In the genomic region with DNA sequence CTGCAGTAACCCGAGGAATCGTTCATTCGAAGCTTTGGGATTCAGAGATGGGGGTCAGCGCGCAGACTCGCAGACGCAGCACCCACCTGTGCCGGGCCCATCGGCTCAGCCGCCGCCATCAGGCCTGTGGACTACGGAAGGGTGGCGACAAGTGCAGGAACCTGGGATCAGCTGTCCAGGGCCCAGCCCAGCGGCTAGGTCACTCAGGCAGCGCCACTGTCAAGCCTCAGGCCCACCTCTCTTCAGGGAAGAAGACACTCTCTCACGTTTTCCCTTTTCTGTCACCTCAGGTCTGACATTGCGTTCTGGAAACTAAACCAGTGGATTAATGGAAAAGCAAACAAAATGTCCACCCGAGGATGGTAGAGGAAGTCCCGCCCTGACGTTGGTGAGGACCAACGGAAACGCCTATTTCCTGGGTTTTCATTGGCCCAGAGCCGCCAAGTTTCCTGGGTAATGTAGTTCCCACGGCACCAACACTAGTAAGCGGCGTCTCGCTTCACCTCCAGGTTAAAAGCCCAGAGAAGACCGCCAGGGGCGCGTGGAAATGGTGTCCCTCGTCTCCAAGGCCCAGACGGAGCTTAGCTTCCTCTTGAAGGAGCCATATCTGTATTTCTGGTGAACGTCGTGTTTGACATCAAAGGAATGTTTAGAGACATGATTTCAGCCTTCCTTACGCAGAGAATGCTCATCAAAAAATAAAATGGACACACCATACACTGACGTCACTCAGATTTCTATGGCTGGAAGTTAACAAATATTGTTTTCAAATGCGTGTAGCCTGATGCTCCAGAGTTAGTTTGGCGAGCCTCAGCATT, we compare ENCODE assay signal across 8 cellular contexts. TPM values are rescaled to one million over a fixed set of nuclear protein-coding genes. Genes with fewer than 3 reads are reported as not detected.
DNase-seq lines count a peak whose midpoint lies in the region; ATAC-seq and TF ChIP-seq lines count a peak whose summit lies in the region.

A gene (minus strand): TSS at position 376 of the 818 bp plus-strand sequence. CDS start 257 bp downstream, at position 119.

- peak within 1 kb of the TSS; percentile 75 for H3K4me2 ChIP-seq in osteoblast (ENCODE audit: insufficient read depth, low read length)

- H3K36me3 Mint-ChIP-seq in activated naive CD8-positive, alpha-beta T cell: peaks cover 46% of the 10 kb centered on the region

- peak within 1 kb of the TSS; percentile 12 for H3K27ac ChIP-seq in osteoblast (ENCODE audit: low read depth, low read length)
- H3K27ac ChIP-seq in testis: peak within 1 kb of the TSS; percentile 73 to 78

- H3K4me1 ChIP-seq in osteoblast (ENCODE audit: insufficient read depth, low read length) (peaks cover 5% of the 10 kb centered on the region), testis (no peaks in the 10 kb centered on the region)

- H4K20me1 ChIP-seq in osteoblast (ENCODE audit: insufficient read depth, low read length): no peaks in the 10 kb centered on the region

- H3K4me3 ChIP-seq in H7 (ENCODE audit: insufficient read depth, low read depth, low read length) (peak within 1 kb of the TSS; percentile 72), MG63 (peak within 1 kb of the TSS; percentile 59), osteoblast (ENCODE audit: insufficient read depth, low read length) (peak within 1 kb of the TSS; percentile 87), testis (peak within 1 kb of the TSS; percentile 62 to 76)

- peak within 1 kb of the TSS; percentile 85 for H3K4me3 Mint-ChIP-seq in activated naive CD8-positive, alpha-beta T cell

- intact Hi-C loops in head of caudate nucleus (cut with DNase I): no loop called here
- intact Hi-C loops in testis (cut with DNase I; ENCODE audit: low total_unique reads): no loop called here

- peaks cover 33% of the 10 kb centered on the region for H3K9me3 Mint-ChIP-seq in activated naive CD8-positive, alpha-beta T cell (ENCODE audit: low read depth)

- no peak for TF ChIP-seq POLR2A in testis (IDR thresholded peaks at IDR 0.05)

- no peaks in the 10 kb centered on the region for H3K27me3 ChIP-seq in H7 (ENCODE audit: control insufficient read depth, insufficient read depth, low read length)
- H3K27me3 ChIP-seq in MG63: no peaks in the 10 kb centered on the region
- no peaks in the 10 kb centered on the region for H3K27me3 ChIP-seq in osteoblast (ENCODE audit: insufficient read depth, low read length)
- H3K27me3 ChIP-seq in testis: no peaks in the 10 kb centered on the region

- WGBS in testis, 2 donors: 4 to 5% methylated on average over 38 of the region's 38 CpGs

- ATAC-seq in SK-N-SH treated with all-trans-retinoic acid at 6 μM for 48 hours: peak; percentile 100

- H3K27me3 Mint-ChIP-seq in activated naive CD8-positive, alpha-beta T cell: peaks cover 2% of the 10 kb centered on the region

- H3K4me1 Mint-ChIP-seq in activated naive CD8-positive, alpha-beta T cell (ENCODE audit: low read depth): peaks cover 12% of the 10 kb centered on the region

- H3K36me3 ChIP-seq in H7 (replicated peaks; ENCODE audit: control insufficient read depth, insufficient read depth, low read length): peaks cover 31% of the 10 kb centered on the region
- H3K36me3 ChIP-seq in MG63: peaks cover 31% of the 10 kb centered on the region
- H3K36me3 ChIP-seq in osteoblast (ENCODE audit: insufficient read depth, low read length): peaks cover 24% of the 10 kb centered on the region
- H3K36me3 ChIP-seq in testis (ENCODE audit: low read depth, missing control alignments): no peaks in the 10 kb centered on the region

- DNase-seq in GDM1 (lab: John Stamatoyannopoulos, UW): peak; percentile 71
- peak; percentile 88 for DNase-seq in H7
- peak; percentile 90 for DNase-seq in MG63
- peak; percentile 88 to 98 (median 95) for DNase-seq in head of caudate nucleus
- DNase-seq in osteoblast (ENCODE audit: insufficient read length, low spot score, missing footprints): peak; percentile 98
- DNase-seq in testis: peak; percentile 98

- peak within 1 kb of the TSS; percentile 89 for H3K27ac Mint-ChIP-seq in activated naive CD8-positive, alpha-beta T cell

- TF ChIP-seq CTCF in osteoblast (IDR thresholded peaks at IDR 0.05; ENCODE audit: extremely low read depth, low read depth, low read length) (peak; percentile 70), testis (IDR thresholded peaks at IDR 0.05) (peak; percentile 59 to 62 (median 59))

- peaks cover 40% of the 10 kb centered on the region for H3K79me2 ChIP-seq in osteoblast (ENCODE audit: insufficient read depth, low read length)

- H3K9me3 ChIP-seq in MG63 (peaks cover 54% of the 10 kb centered on the region), osteoblast (ENCODE audit: low read depth, low read length) (peaks cover 32% of the 10 kb centered on the region), testis (no peaks in the 10 kb centered on the region)

- H2AFZ ChIP-seq in osteoblast (ENCODE audit: low read length): peak within 1 kb of the TSS; percentile 98

TF ChIP-seq in SK-N-SH treated with all-trans-retinoic acid at 6 μM for 48 hours, 23 proteins besides CTCF, POLR2A, EP300 and RAD21 (continues in another document):
- TF ChIP-seq ZNF70 (CRISPR knock-in tag; IDR thresholded peaks at IDR 0.05) (no peak), ZNF565 (CRISPR knock-in tag; conservative IDR thresholded peaks at IDR 0.05; ENCODE audit: low read depth) (no peak), GLIS3 (CRISPR knock-in tag; IDR thresholded peaks at IDR 0.05) (no peak), BACH2 (CRISPR knock-in tag; IDR thresholded peaks at IDR 0.05; ENCODE audit: borderline replicate concordance) (no peak), SNAI2 (CRISPR knock-in tag; IDR thresholded peaks at IDR 0.05) (no peak), RARB (CRISPR knock-in tag; IDR thresholded peaks at IDR 0.05) (no peak), ZFP30 (CRISPR knock-in tag; IDR thresholded peaks at IDR 0.05) (no peak), ISL1 (CRISPR knock-in tag; IDR thresholded peaks at IDR 0.05) (no peak), ZNF8 (CRISPR knock-in tag; IDR thresholded peaks at IDR 0.05) (no peak)
- TF ChIP-seq, protein P1, sequence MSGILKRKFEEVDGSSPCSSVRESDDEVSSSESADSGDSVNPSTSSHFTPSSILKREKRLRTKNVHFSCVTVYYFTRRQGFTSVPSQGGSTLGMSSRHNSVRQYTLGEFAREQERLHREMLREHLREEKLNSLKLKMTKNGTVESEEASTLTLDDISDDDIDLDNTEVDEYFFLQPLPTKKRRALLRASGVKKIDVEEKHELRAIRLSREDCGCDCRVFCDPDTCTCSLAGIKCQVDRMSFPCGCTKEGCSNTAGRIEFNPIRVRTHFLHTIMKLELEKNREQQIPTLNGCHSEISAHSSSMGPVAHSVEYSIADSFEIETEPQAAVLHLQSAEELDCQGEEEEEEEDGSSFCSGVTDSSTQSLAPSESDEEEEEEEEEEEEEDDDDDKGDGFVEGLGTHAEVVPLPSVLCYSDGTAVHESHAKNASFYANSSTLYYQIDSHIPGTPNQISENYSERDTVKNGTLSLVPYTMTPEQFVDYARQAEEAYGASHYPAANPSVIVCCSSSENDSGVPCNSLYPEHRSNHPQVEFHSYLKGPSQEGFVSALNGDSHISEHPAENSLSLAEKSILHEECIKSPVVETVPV (CRISPR knock-in tag; IDR thresholded peaks at IDR 0.05): no peak
- TF ChIP-seq, protein P2, sequence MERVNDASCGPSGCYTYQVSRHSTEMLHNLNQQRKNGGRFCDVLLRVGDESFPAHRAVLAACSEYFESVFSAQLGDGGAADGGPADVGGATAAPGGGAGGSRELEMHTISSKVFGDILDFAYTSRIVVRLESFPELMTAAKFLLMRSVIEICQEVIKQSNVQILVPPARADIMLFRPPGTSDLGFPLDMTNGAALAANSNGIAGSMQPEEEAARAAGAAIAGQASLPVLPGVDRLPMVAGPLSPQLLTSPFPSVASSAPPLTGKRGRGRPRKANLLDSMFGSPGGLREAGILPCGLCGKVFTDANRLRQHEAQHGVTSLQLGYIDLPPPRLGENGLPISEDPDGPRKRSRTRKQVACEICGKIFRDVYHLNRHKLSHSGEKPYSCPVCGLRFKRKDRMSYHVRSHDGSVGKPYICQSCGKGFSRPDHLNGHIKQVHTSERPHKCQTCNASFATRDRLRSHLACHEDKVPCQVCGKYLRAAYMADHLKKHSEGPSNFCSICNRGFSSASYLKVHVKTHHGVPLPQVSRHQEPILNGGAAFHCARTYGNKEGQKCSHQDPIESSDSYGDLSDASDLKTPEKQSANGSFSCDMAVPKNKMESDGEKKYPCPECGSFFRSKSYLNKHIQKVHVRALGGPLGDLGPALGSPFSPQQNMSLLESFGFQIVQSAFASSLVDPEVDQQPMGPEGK (CRISPR knock-in tag; IDR thresholded peaks at IDR 0.05; ENCODE audit: borderline replicate concordance): no peak
- TF ChIP-seq, protein P3, sequence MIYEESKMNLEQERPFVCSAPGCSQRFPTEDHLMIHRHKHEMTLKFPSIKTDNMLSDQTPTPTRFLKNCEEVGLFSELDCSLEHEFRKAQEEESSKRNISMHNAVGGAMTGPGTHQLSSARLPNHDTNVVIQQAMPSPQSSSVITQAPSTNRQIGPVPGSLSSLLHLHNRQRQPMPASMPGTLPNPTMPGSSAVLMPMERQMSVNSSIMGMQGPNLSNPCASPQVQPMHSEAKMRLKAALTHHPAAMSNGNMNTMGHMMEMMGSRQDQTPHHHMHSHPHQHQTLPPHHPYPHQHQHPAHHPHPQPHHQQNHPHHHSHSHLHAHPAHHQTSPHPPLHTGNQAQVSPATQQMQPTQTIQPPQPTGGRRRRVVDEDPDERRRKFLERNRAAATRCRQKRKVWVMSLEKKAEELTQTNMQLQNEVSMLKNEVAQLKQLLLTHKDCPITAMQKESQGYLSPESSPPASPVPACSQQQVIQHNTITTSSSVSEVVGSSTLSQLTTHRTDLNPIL (CRISPR knock-in tag; IDR thresholded peaks at IDR 0.05; ENCODE audit: low read depth): no peak

RNA-seq across cellular contexts. Expression of the gene that starts here (rescaled TPM):
- total RNA-seq in H7 (2014; rRNA removed; shearing (Covaris generic)): 4.3 and 5.0 TPM in 2 replicates
- 3.3 and 4.7 TPM in 2 replicates for total RNA-seq in MG63 (2014; rRNA removed; shearing (Covaris generic); ENCODE audit: low replicate concordance)
- total RNA-seq in osteoblast: 19.2 and 22.1 TPM in 2 replicates
- 10 to 100 TPM; 39.8 to 57.3 TPM for total RNA-seq in testis
- 7.6 TPM for polyA plus RNA-seq in testis (ENCODE audit: insufficient read depth, low read depth, low replicate concordance)

Comparison
In these comparisons a context has a peak if more than half of its experiments do, and no peak if none do; other contexts are left out.
1. Peak in every context shown above with its lines: DNase-seq, ATAC-seq, H3K4me3 ChIP-seq and H3K27ac ChIP-seq.